ENCODE assay signal across 8 cellular contexts in genomic region chr19:14366529-14366928, GRCh38. TPM values are rescaled to one million over a fixed set of nuclear protein-coding genes. Genes with fewer than 3 reads are reported as not detected.
DNase-seq lines count a peak whose midpoint lies in the region; ATAC-seq and TF ChIP-seq lines count a peak whose summit lies in the region.

No MANE protein-coding gene starts in this region.

- H3K27ac ChIP-seq in MM.1S (ENCODE audit: low read length), result peak overlapping the region; percentile 39; the same call in 1 of the 2 replicates

- no peaks in the 10 kb centered on the region for H3K36me3 ChIP-seq in MM.1S (replicated peaks; ENCODE audit: insufficient read depth, low read length)

- H3K27me3 Mint-ChIP-seq in T-cell, result no peaks in the 10 kb centered on the region
- H3K27me3 Mint-ChIP-seq in activated naive CD8-positive, alpha-beta T cell treated with anti-CD3 and anti-CD28 coated beads, Interleukin-2, amount 10 ng/mL, durations not matched to agents 7 days and 5 days, result no peaks in the 10 kb centered on the region

- peak overlapping the region; percentile 90 to 92 for H3K27ac Mint-ChIP-seq in T-cell
- peak overlapping the region; percentile 91 for H3K27ac Mint-ChIP-seq in activated naive CD8-positive, alpha-beta T cell treated with anti-CD3 and anti-CD28 coated beads, Interleukin-2, amount 10 ng/mL, durations not matched to agents 7 days and 5 days

- H3K9ac ChIP-seq in MM.1S (ENCODE audit: low read length), result no peak overlapping the region

- H3K4me1 ChIP-seq in MM.1S (ENCODE audit: low read length), result peaks cover 21% of the 10 kb centered on the region

- ATAC-seq in T-cell (replicated peaks in 1 of 4) (peak; percentile 59 to 76 (median 69)), left ventricle myocardium superior (no peak)
- peak; percentile 54 for ATAC-seq in activated naive CD8-positive, alpha-beta T cell treated with anti-CD3 and anti-CD28 coated beads, Interleukin-2, amount 10 ng/mL, durations not matched to agents 7 days and 5 days (ENCODE audit: low read depth)

- POLR2A ChIA-PET in T-cell (lab: Charles Lee), result interaction anchor here (0.6 to 4.4 kb wide), 10 partner anchors 9 to 581 kb away, joined by 3 to 55 read pairs (median 8); partner anchors contain the start of genes ADGRE5 (in 2 of the 2) and DCAF15 (in 1 of the 2)
- POLR2A ChIA-PET in activated naive CD8-positive, alpha-beta T cell treated with anti-CD3 and anti-CD28 coated beads, Interleukin-2, amount 10 ng/mL, durations not matched to agents 7 days and 5 days (lab: Charles Lee), result interaction anchor here (0.6 to 19.3 kb wide), 10 partner anchors 9 to 528 kb away, joined by 3 to 747 read pairs (median 7); partner anchors contain the start of genes ADGRE5 and ASF1B

- intact Hi-C loops in left ventricle myocardium superior (cut with micrococcal nuclease), result no loop called here

- no peak overlapping the region for H3K4me3 ChIP-seq in MM.1S (ENCODE audit: low read length)

- peak overlapping the region; percentile 21 to 73 (median 59) for H3K4me3 Mint-ChIP-seq in T-cell
- H3K4me3 Mint-ChIP-seq in activated naive CD8-positive, alpha-beta T cell treated with anti-CD3 and anti-CD28 coated beads, Interleukin-2, amount 10 ng/mL, durations not matched to agents 7 days and 5 days, result peak overlapping the region; percentile 83

- H3K4me1 Mint-ChIP-seq in T-cell, result peaks cover 71 to 79% (median 74%) of the 10 kb centered on the region in 3 donors
- H3K4me1 Mint-ChIP-seq in activated naive CD8-positive, alpha-beta T cell treated with anti-CD3 and anti-CD28 coated beads, Interleukin-2, amount 10 ng/mL, durations not matched to agents 7 days and 5 days, result peaks cover 61% of the 10 kb centered on the region

- no peaks in the 10 kb centered on the region for H3K36me3 Mint-ChIP-seq in T-cell
- H3K36me3 Mint-ChIP-seq in activated naive CD8-positive, alpha-beta T cell treated with anti-CD3 and anti-CD28 coated beads, Interleukin-2, amount 10 ng/mL, durations not matched to agents 7 days and 5 days, result peaks cover 3% of the 10 kb centered on the region

- no peak overlapping the region for H2AFZ ChIP-seq in MM.1S (ENCODE audit: low read length)

- peak; percentile 53 for TF ChIP-seq POLR2A in GM19099 (IDR thresholded peaks at IDR 0.05; ENCODE audit: extremely low read depth, insufficient read length, low read depth)

- no peak for TF ChIP-seq CTCF in MM.1S (IDR thresholded peaks at IDR 0.05; ENCODE audit: low read length)

- H3K4me2 ChIP-seq in MM.1S (ENCODE audit: low read depth, low read length), result peak overlapping the region; percentile 44; the same call in 1 of the 2 replicates

- no peaks in the 10 kb centered on the region for H4K20me1 ChIP-seq in MM.1S (ENCODE audit: insufficient read depth, low read length)

- CTCF ChIA-PET in T-cell (lab: Charles Lee), result interaction anchor here in 1 of 2 donors (0.5 to 2.2 kb wide), 11 partner anchors 11 to 231 kb away, joined by 3 to 23 read pairs (median 4); partner anchors contain the start of genes ADGRE5 and ASF1B

- H3K79me2 ChIP-seq in MM.1S (ENCODE audit: low read length), result no peaks in the 10 kb centered on the region

- DNase-seq in AG08395 (ENCODE audit: low spot score) (peak; percentile 0), MM.1S (peak; percentile 93), T-cell (peak; percentile 72 to 96 (median 92)), left ventricle myocardium superior (peak; percentile 73), occipital lobe (lab: John Stamatoyannopoulos, UW) (no peak)
- peak; percentile 83 for DNase-seq in activated naive CD8-positive, alpha-beta T cell treated with anti-CD3 and anti-CD28 coated beads, Interleukin-2, amount 10 ng/mL, durations not matched to agents 7 days and 5 days
- DNase-seq in stimulated activated CD4-positive, alpha-beta T cell treated with anti-CD3 and anti-CD28 coated beads, Interleukin-15, amount 100 ng/mL, for 1 hour (ENCODE audit: low read depth in 1 of 2, low spot score in 1 of 2), result peak; percentile 71 to 79

- no peaks in the 10 kb centered on the region for H3K9me3 ChIP-seq in MM.1S (replicated peaks; ENCODE audit: insufficient read depth, low read length)

- no peaks in the 10 kb centered on the region for H3K9me2 ChIP-seq in MM.1S (replicated peaks; ENCODE audit: insufficient read depth, low read length)

- H3K27me3 ChIP-seq in MM.1S (replicated peaks; ENCODE audit: insufficient read depth, low read length), result peaks cover 16% of the 10 kb centered on the region

- peaks cover 17% of the 10 kb centered on the region for H3F3A ChIP-seq in MM.1S (ENCODE audit: insufficient read depth, low read length)

- H3K9me3 Mint-ChIP-seq in T-cell, result no peaks in the 10 kb centered on the region
- no peaks in the 10 kb centered on the region for H3K9me3 Mint-ChIP-seq in activated naive CD8-positive, alpha-beta T cell treated with anti-CD3 and anti-CD28 coated beads, Interleukin-2, amount 10 ng/mL, durations not matched to agents 7 days and 5 days

RNA-seq across cellular contexts. Expression of gene ADGRE5, which starts 14.7 kb away (rescaled TPM):
- total RNA-seq in T-cell (1,000 to 10,000 TPM in 1 of 5 donors, 100 to 1,000 TPM in 4; 194 to 1,118 (median 206) TPM), left ventricle myocardium superior (39.5 TPM), occipital lobe (1.2 TPM)
- 100 to 1,000 TPM; 304 to 315 TPM for total RNA-seq in activated naive CD8-positive, alpha-beta T cell treated with anti-CD3 and anti-CD28 coated beads, Interleukin-2, amount 10 ng/mL, durations not matched to agents 7 days and 5 days

RNA-seq across cellular contexts. Expression of gene DDX39A, which starts 52.6 kb away (rescaled TPM):
- total RNA-seq in T-cell (100 to 1,000 TPM; 159 to 280 (median 179) TPM), left ventricle myocardium superior (32.4 TPM), occipital lobe (26.2 TPM)
- total RNA-seq in activated naive CD8-positive, alpha-beta T cell treated with anti-CD3 and anti-CD28 coated beads, Interleukin-2, amount 10 ng/mL, durations not matched to agents 7 days and 5 days, result 100 to 1,000 TPM; 192 to 202 TPM

Comparison
In these comparisons a context has a peak if more than half of its experiments do, and no peak if none do; other contexts are left out.
1. RNA of gene ADGRE5, which starts 14.7 kb away (total RNA-seq): 304 to 315 TPM in activated naive CD8-positive, alpha-beta T cell treated with anti-CD3 and anti-CD28 coated beads, Interleukin-2, amount 10 ng/mL, durations not matched to agents 7 days and 5 days, 194 to 1,118 TPM in T-cell and 39.5 TPM in left ventricle myocardium superior (single experiment); 1.2 TPM in occipital lobe (single experiment); every median in the first group is over 10 times any median in the second.